In genomic region chr19:8481191-8481590, GRCh38 we compare ENCODE assay signal across 15 cellular contexts. TPM values are rescaled to one million over a fixed set of nuclear protein-coding genes. Genes with fewer than 3 reads are reported as not detected.
DNase-seq lines count a peak whose midpoint lies in the region; ATAC-seq, FAIRE-seq and TF ChIP-seq lines count a peak whose summit lies in the region.
"Had no signal": no experiment of that assay in that cellular context is flagged by ENCODE, and none has a peak within 500 bp of the region (broad histone marks: within the 10 kb centered on the region; RNA-seq: fewer than 3 reads in every experiment).

No MANE protein-coding gene starts in this region.

- no peak overlapping the region for H3K4me2 ChIP-seq in H9 (ENCODE audit: insufficient read depth, insufficient read length, low read length)
- no peak overlapping the region for H3K4me2 ChIP-seq in H1 (ENCODE audit: insufficient read depth in 1 of 2, low read depth in 2 of 2, low read length in 2 of 2)
- H3K4me2 ChIP-seq in parathyroid adenoma (ENCODE audit: low read length): no peak overlapping the region

- peak overlapping the region in 2 of 3 experiments; percentile 80 to 88; a peak in 6 of 7 replicates for H3K27ac Mint-ChIP-seq in H9
- peak overlapping the region; percentile 85 for H3K27ac Mint-ChIP-seq in WTC11

- peaks cover 26 to 76% (median 43%) of the 10 kb centered on the region in 4 experiments for H3K36me3 ChIP-seq in H1 (ENCODE audit: control insufficient read depth in 2 of 4, insufficient read depth in 4 of 4, low read length in 3 of 4)
- no peaks in the 10 kb centered on the region for H3K36me3 ChIP-seq in parathyroid adenoma (ENCODE audit: control insufficient read depth, insufficient read depth, low read length)

- POLR2A ChIA-PET in WTC11 (lab: Charles Lee): interaction anchor here (0.6 kb wide), 1 partner anchor 83 kb away, joined by 3 read pairs; no protein-coding TSS in a partner anchor
- POLR2A ChIA-PET in H1 (lab: Charles Lee; ENCODE audit: partially characterized antibody): interaction anchor here (1.1 to 6.4 kb wide), 4 partner anchors 8 to 35 kb away, joined by 3 to 54 read pairs (median 6); partner anchors contain the start of gene HNRNPM

- peaks cover 4 to 6% of the 10 kb centered on the region in 2 experiments; a peak in 1 of 4 replicates for H3K4me1 Mint-ChIP-seq in H9
- peaks cover 11% of the 10 kb centered on the region; the same call in 1 of the 2 replicates for H3K4me1 Mint-ChIP-seq in WTC11

- H3K4me3 Mint-ChIP-seq in H9 (no peak overlapping the region), WTC11 (no peak overlapping the region)

- no peak for ATAC-seq in WTC11
- ATAC-seq in HG03460 (IDR thresholded peaks at IDR 0.05; ENCODE audit: unreplicated experiment): no peak
- ATAC-seq in GM18909 (IDR thresholded peaks at IDR 0.05; ENCODE audit: poor library complexity, unreplicated experiment): no peak

- H3K9me3 Mint-ChIP-seq in H9 (no peaks in the 10 kb centered on the region), WTC11 (no peaks in the 10 kb centered on the region)

- H3K27me3 Mint-ChIP-seq in H9 (ENCODE audit: low read depth) (no peaks in the 10 kb centered on the region; the same call in 1 of the 2 replicates), WTC11 (ENCODE audit: low read depth) (no peaks in the 10 kb centered on the region)

- H3K23me2 ChIP-seq in H9 (ENCODE audit: insufficient read length, low read depth, low read length, poor library complexity, severe bottlenecking) (no peaks in the 10 kb centered on the region), H1 (ENCODE audit: low read depth, low read length) (no peaks in the 10 kb centered on the region; the same call in 1 of the 2 replicates)

- H3K4me3 ChIP-seq in H1 (ENCODE audit: extremely low read depth in 1 of 4, insufficient read depth in 2 of 4, low read depth in 3 of 4, low read length in 4 of 4) (no peak overlapping the region), parathyroid adenoma (ENCODE audit: low read depth, low read length) (no peak overlapping the region)
- H3K4me3 ChIP-seq: transverse colon had no signal

- no peak for FAIRE-seq in H1 (lab: Jason Lieb, UNC)
- FAIRE-seq: RCC 7860 had no signal

- H3K56ac ChIP-seq in H9 (ENCODE audit: insufficient read length, low read depth, low read length) (no peak overlapping the region), H1 (replicated peaks; ENCODE audit: insufficient read length, low read depth, low read length) (no peak overlapping the region)

- H2BK15ac ChIP-seq in H9 (ENCODE audit: low read depth, low read length): no peak overlapping the region
- H2BK15ac ChIP-seq in H1 (ENCODE audit: low read length): no peak overlapping the region

- DNase-seq in H9 (no peak), WTC11 (ENCODE audit: low spot score) (no peak), H1 (ENCODE audit: low read depth in 1 of 2, low spot score in 2 of 2) (no peak), inferior parietal cortex (ENCODE audit: extremely low spot score) (no peak), NCI-H2196 treated with DMSO at 0.1 percent for 48 hours (lab: John Stamatoyannopoulos, UW; ENCODE audit: unreplicated experiment) (no peak)
- DNase-seq: activated CD8-positive, alpha-beta memory T cell treated with anti-CD3 and anti-CD28 coated beads, Interleukin-2, amount 50 U/mL, for 4 hours; caudate nucleus; midbrain; NCI-H510A; transverse colon had no signal

- no peak overlapping the region for H4K8ac ChIP-seq in H9 (replicated peaks; ENCODE audit: insufficient read length, low read depth, low read length)
- peak overlapping the region; percentile 28; the same call in 1 of the 2 replicates for H4K8ac ChIP-seq in H1 (ENCODE audit: extremely low read depth, insufficient read depth, low read length)

- no peak overlapping the region for H2BK120ac ChIP-seq in H9 (ENCODE audit: low read depth, low read length, poor library complexity, severe bottlenecking)
- H2BK120ac ChIP-seq in H1 (replicated peaks; ENCODE audit: low read depth, low read length): no peak overlapping the region

- H2AFZ ChIP-seq in H9 (ENCODE audit: low read length) (no peak overlapping the region), H1 (ENCODE audit: low read length) (no peak overlapping the region), parathyroid adenoma (no peak overlapping the region)

- TF ChIP-seq RAD21 in H1 (IDR thresholded peaks at IDR 0.05 in 1 of 2, conservative IDR thresholded peaks at IDR 0.05 in 1 of 2; ENCODE audit: low read depth in 2 of 2, low read length in 2 of 2): no peak

- no peak overlapping the region for H2AK5ac ChIP-seq in H9 (ENCODE audit: insufficient read length, low read length)
- no peak overlapping the region for H2AK5ac ChIP-seq in H1 (ENCODE audit: low read depth, low read length)

- no peak for TF ChIP-seq EP300 in H1 (IDR thresholded peaks at IDR 0.05; ENCODE audit: borderline replicate concordance in 1 of 2, low read depth in 2 of 2, low read length in 2 of 2)

- H3K4me1 ChIP-seq in H9 (ENCODE audit: insufficient read depth, low read length) (no peaks in the 10 kb centered on the region), H1 (replicated peaks in 1 of 4; ENCODE audit: control insufficient read depth in 3 of 4, insufficient read depth in 4 of 4, low read length in 3 of 4) (no peaks in the 10 kb centered on the region; a peak in 1 of 7 replicates), parathyroid adenoma (peaks cover 12% of the 10 kb centered on the region)

- H3K79me2 ChIP-seq in H9 (ENCODE audit: insufficient read depth, low read length): peaks cover 29% of the 10 kb centered on the region; the same call in 1 of the 2 replicates
- peaks cover 9 to 73% of the 10 kb centered on the region in 2 experiments; a peak in 3 of 4 replicates for H3K79me2 ChIP-seq in H1 (ENCODE audit: control insufficient read depth in 1 of 2, insufficient read depth in 2 of 2, low read length in 2 of 2)
- peaks cover 53% of the 10 kb centered on the region for H3K79me2 ChIP-seq in parathyroid adenoma

- no CpG with 5 or more reads among the region's 10 CpGs for WGBS in H9 (ENCODE audit: extremely low coverage, insufficient read length, low lambda C conversion rate)
- WGBS in H1 (ENCODE audit: extremely low coverage in 1 of 2, insufficient coverage in 1 of 2, insufficient read length in 1 of 2, insufficient replicate concordance in 2 of 2, low coverage in 1 of 2, low lambda C conversion rate in 2 of 2, missing lambda C conversion rate in 1 of 2), 2 experiments: 91% methylated on average over 10 of the region's 10 CpGs; no CpG with 5 or more reads in 1 of the 2 experiments

- H3K23ac ChIP-seq in H9 (ENCODE audit: insufficient read length, low read depth, low read length) (no peak overlapping the region), H1 (ENCODE audit: insufficient read length) (no peak overlapping the region)

- H3K36me3 Mint-ChIP-seq in H9 (ENCODE audit: insufficient read depth in 1 of 3, low read depth in 3 of 3): peaks cover 40 to 86% (median 85%) of the 10 kb centered on the region in 3 experiments; a peak in 6 of 7 replicates
- peaks cover 86% of the 10 kb centered on the region for H3K36me3 Mint-ChIP-seq in WTC11

- peaks cover 2% of the 10 kb centered on the region for H4K20me1 ChIP-seq in H9 (ENCODE audit: control insufficient read depth, insufficient read depth, insufficient read length)
- H4K20me1 ChIP-seq in H1 (replicated peaks in 1 of 2; ENCODE audit: control insufficient read depth in 1 of 2, insufficient read depth in 2 of 2, low read length in 2 of 2): peaks cover 29 to 50% of the 10 kb centered on the region in 2 experiments

- H3K18ac ChIP-seq in H9 (ENCODE audit: insufficient read length, low read depth, low read length) (no peak overlapping the region), H1 (ENCODE audit: extremely low read depth, low read length) (no peak overlapping the region)

- H3K4ac ChIP-seq in H9 (ENCODE audit: low read depth, low read length) (no peak overlapping the region), H1 (replicated peaks; ENCODE audit: insufficient read length, low read depth, low read length) (no peak overlapping the region)

- H3K27ac ChIP-seq in H9 (ENCODE audit: insufficient read length, low read depth, low read length): no peak overlapping the region
- H3K27ac ChIP-seq in H1 (ENCODE audit: low read depth, low read length): peak overlapping the region; percentile 60; the same call in 1 of the 2 replicates
- H3K27ac ChIP-seq in parathyroid adenoma: peak overlapping the region; percentile 41
- H3K27ac ChIP-seq: transverse colon had no signal

- no peak overlapping the region for H2BK20ac ChIP-seq in H9 (ENCODE audit: low read depth, low read length, poor library complexity, severe bottlenecking)
- H2BK20ac ChIP-seq in H1 (ENCODE audit: low read length): no peak overlapping the region

- H3K14ac ChIP-seq in H9 (ENCODE audit: insufficient read depth, low read length): no peak overlapping the region
- no peak overlapping the region for H3K14ac ChIP-seq in H1 (ENCODE audit: insufficient read length)

- no peak overlapping the region for H2BK12ac ChIP-seq in H9 (ENCODE audit: insufficient read length, low read depth, low read length)
- no peak overlapping the region for H2BK12ac ChIP-seq in H1 (ENCODE audit: low read depth, low read length)

- TF ChIP-seq POLR2A in H1 (IDR thresholded peaks at IDR 0.05; ENCODE audit: control extremely low read depth in 1 of 2, low read depth in 2 of 2, low read length in 2 of 2): no peak

- H4K91ac ChIP-seq in H9 (ENCODE audit: insufficient read length, low read depth, low read length): no peak overlapping the region
- no peak overlapping the region for H4K91ac ChIP-seq in H1 (replicated peaks; ENCODE audit: insufficient read length, low read length)

- H2BK5ac ChIP-seq in H9 (ENCODE audit: insufficient read length, low read length) (no peak overlapping the region), H1 (ENCODE audit: low read depth, low read length) (peak overlapping the region; percentile 83)

- H3K27me3 ChIP-seq in H9 (ENCODE audit: insufficient read depth, low read length) (no peaks in the 10 kb centered on the region), H1 (replicated peaks in 1 of 4; ENCODE audit: control insufficient read depth in 3 of 4, extremely low read depth in 1 of 4, insufficient read depth in 3 of 4, low read length in 3 of 4) (no peaks in the 10 kb centered on the region), parathyroid adenoma (ENCODE audit: control insufficient read depth, insufficient read depth, low read length) (no peaks in the 10 kb centered on the region)
- H3K27me3 ChIP-seq: transverse colon had no signal

- TF ChIP-seq CTCF in H9 (conservative IDR thresholded peaks at IDR 0.05): no peak
- TF ChIP-seq CTCF in WTC11 (IDR thresholded peaks at IDR 0.05): no peak
- TF ChIP-seq CTCF in H1 (IDR thresholded peaks at IDR 0.05; ENCODE audit: control extremely low read depth in 1 of 3, insufficient read depth in 1 of 3, low read depth in 1 of 3, low read length in 3 of 3): no peak
- TF ChIP-seq CTCF in parathyroid adenoma (IDR thresholded peaks at IDR 0.05): no peak

- H3T11ph ChIP-seq in H9 (ENCODE audit: low read length): no peak overlapping the region

- CTCF ChIA-PET in WTC11 (lab: Charles Lee) (interaction anchor here (0.6 to 2.0 kb wide), 4 partner anchors 14 to 105 kb away, joined by 3 to 7 read pairs (median 4); partner anchors contain the start of gene MARCHF2), H1 (lab: Charles Lee; ENCODE audit: partially characterized antibody) (interaction anchor here (0.8 to 2.3 kb wide), 6 partner anchors 24 to 105 kb away, joined by 3 to 5 read pairs (median 4); partner anchors contain the start of gene ZNF414)

- H3K9me3 ChIP-seq in H9 (ENCODE audit: control insufficient read depth, low read depth, low read length): no peaks in the 10 kb centered on the region
- H3K9me3 ChIP-seq in H1 (ENCODE audit: insufficient read depth in 2 of 2, low read depth in 1 of 2, low read length in 1 of 2): no peaks in the 10 kb centered on the region
- no peaks in the 10 kb centered on the region for H3K9me3 ChIP-seq in parathyroid adenoma (ENCODE audit: control insufficient read depth, low read length)
- H3K9me3 ChIP-seq: transverse colon had no signal

- H3K9ac ChIP-seq in H9 (ENCODE audit: extremely low read depth, insufficient read length, low read length): no peak overlapping the region
- H3K9ac ChIP-seq in H1 (replicated peaks in 1 of 4; ENCODE audit: extremely low read depth in 1 of 4, low read depth in 3 of 4, low read length in 3 of 4): no peak overlapping the region
- H3K9ac ChIP-seq in parathyroid adenoma: no peak overlapping the region

- H3K79me1 ChIP-seq in H9 (ENCODE audit: insufficient read depth, low read depth, low read length, poor library complexity, severe bottlenecking) (no peaks in the 10 kb centered on the region), H1 (ENCODE audit: low read depth, low read length) (peaks cover 30% of the 10 kb centered on the region)

- H4K5ac ChIP-seq in H9 (ENCODE audit: insufficient read length, low read depth, low read length) (no peak overlapping the region), H1 (ENCODE audit: insufficient read length, low read depth, low read length) (no peak overlapping the region)

RNA-seq across cellular contexts. Expression of gene PRAM1, which starts 21.2 kb away (rescaled TPM):
- total RNA-seq in H9 (2021) (0.44 TPM in 2 replicates), WTC11 (2021) (0.46 to 1.1 TPM (median 0.66 TPM) in 3 replicates)
- total RNA-seq in H1 (2021; fragmentation: NEBNext Ultra II Directional; extraction: Animal tissue kit (Norgen Biotek cat#: 25700)): 0.23 and 0.43 TPM in 2 replicates
- 0.06 and 0.17 TPM in 2 replicates for polyA plus RNA-seq in H1 (2011; rRNA removed)
- polyA plus RNA-seq in H1 (2011; cell fraction: cytosol; rRNA removed): 0.21 TPM
- polyA plus RNA-seq in H1 (2011; cell fraction: nucleus; rRNA removed): 0.83 TPM
- 0.21 to 0.47 TPM (median 0.39 TPM) in 4 replicates for polyA plus RNA-seq in H1 (2012, experiment 1 of 2)
- polyA plus RNA-seq in H1 (2012, experiment 2 of 2): not detected
- 0.24 TPM for polyA plus RNA-seq in H1 (2013, experiment 1 of 2)
- polyA plus RNA-seq in H1 (2013, experiment 2 of 2): 0.31 TPM
- not detected in 2 replicates for polyA minus RNA-seq in H1 (2011; rRNA and poly(A)+ RNA removed)
- polyA minus RNA-seq in H1 (2011; cell fraction: cytosol; rRNA and poly(A)+ RNA removed): not detected
- not detected for polyA minus RNA-seq in H1 (2011; cell fraction: nucleus; rRNA and poly(A)+ RNA removed)
- total RNA-seq: epithelial cell of proximal tubule had no signal

RNA-seq across cellular contexts. Expression of gene ZNF414, which starts 32.8 kb away (rescaled TPM):
- total RNA-seq in H9 (2021): 29.3 and 38.1 TPM in 2 replicates
- total RNA-seq in WTC11 (2021): 38.2 to 47.4 TPM (median 46.1 TPM) in 3 replicates
- total RNA-seq in H1 (2021; fragmentation: NEBNext Ultra II Directional; extraction: Animal tissue kit (Norgen Biotek cat#: 25700)): 23.6 and 26.8 TPM in 2 replicates
- 9.7 and 21.4 TPM in 2 replicates for polyA plus RNA-seq in H1 (2011; rRNA removed)
- polyA plus RNA-seq in H1 (2011; cell fraction: cytosol; rRNA removed): 8.3 TPM
- 27.5 TPM for polyA plus RNA-seq in H1 (2011; cell fraction: nucleus; rRNA removed)
- polyA plus RNA-seq in H1 (2012, experiment 1 of 2): 9.8 to 38.9 TPM (median 29.3 TPM) in 4 replicates
- 39.1 TPM for polyA plus RNA-seq in H1 (2012, experiment 2 of 2)
- polyA plus RNA-seq in H1 (2013, experiment 1 of 2): 25.1 TPM
- 24.7 TPM for polyA plus RNA-seq in H1 (2013, experiment 2 of 2)
- 3.3 and 5.1 TPM in 2 replicates for polyA minus RNA-seq in H1 (2011; rRNA and poly(A)+ RNA removed)
- 21.7 TPM for polyA minus RNA-seq in H1 (2011; cell fraction: cytosol; rRNA and poly(A)+ RNA removed)
- polyA minus RNA-seq in H1 (2011; cell fraction: nucleus; rRNA and poly(A)+ RNA removed): 17.1 TPM

RNA-seq across cellular contexts. Expression of gene HNRNPM, which starts 36.4 kb away (rescaled TPM):
- total RNA-seq in H9 (2021) (458 and 468 TPM in 2 replicates), WTC11 (2021) (309 to 416 TPM (median 343 TPM) in 3 replicates)
- 448 and 474 TPM in 2 replicates for total RNA-seq in H1 (2021; fragmentation: NEBNext Ultra II Directional; extraction: Animal tissue kit (Norgen Biotek cat#: 25700))
- polyA plus RNA-seq in H1 (2011; rRNA removed): 375 and 545 TPM in 2 replicates
- polyA plus RNA-seq in H1 (2011; cell fraction: cytosol; rRNA removed): 450 TPM
- 336 TPM for polyA plus RNA-seq in H1 (2011; cell fraction: nucleus; rRNA removed)
- polyA plus RNA-seq in H1 (2012, experiment 1 of 2): 448 to 587 TPM (median 510 TPM) in 4 replicates
- polyA plus RNA-seq in H1 (2012, experiment 2 of 2): 158 TPM
- polyA plus RNA-seq in H1 (2013, experiment 1 of 2): 203 TPM
- polyA plus RNA-seq in H1 (2013, experiment 2 of 2): 197 TPM
- 127 and 140 TPM in 2 replicates for polyA minus RNA-seq in H1 (2011; rRNA and poly(A)+ RNA removed)
- 226 TPM for polyA minus RNA-seq in H1 (2011; cell fraction: cytosol; rRNA and poly(A)+ RNA removed)
- polyA minus RNA-seq in H1 (2011; cell fraction: nucleus; rRNA and poly(A)+ RNA removed): 170 TPM
